ENCODE assay signal across 9 cellular contexts in the genomic region with DNA sequence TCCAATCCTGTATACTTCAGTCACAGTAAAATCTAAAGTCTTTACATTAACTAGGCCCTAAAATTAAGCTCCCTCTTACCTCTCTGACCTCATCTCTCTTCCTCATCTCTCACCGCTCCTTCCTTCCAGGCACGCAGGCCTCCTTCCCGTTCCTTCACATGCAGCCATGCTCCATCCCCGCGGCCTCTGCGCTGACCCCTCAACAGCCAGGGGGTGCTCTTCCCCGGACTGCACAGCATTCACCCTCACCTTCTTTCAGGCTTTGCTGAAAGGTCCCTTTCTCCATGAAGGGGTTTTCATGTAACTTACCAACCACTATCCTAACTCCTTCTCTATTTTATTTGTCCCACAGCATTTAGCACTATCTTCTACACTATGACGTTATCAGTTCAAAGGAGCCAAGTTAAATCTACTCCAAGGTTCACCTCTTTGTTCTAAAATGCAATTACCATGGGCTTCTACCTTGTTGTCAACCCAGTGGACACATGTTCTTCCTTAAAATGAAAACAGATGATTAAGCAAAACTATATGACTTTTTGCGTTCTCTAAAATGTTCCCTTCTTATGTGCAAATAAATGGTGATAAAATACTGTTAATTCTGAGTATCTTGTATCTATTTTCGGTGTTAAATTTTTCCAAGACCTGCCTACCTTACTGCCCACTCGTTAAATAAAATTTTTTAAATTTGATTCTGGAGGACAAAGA. TPM values are rescaled to one million over a fixed set of nuclear protein-coding genes. Genes with fewer than 3 reads are reported as not detected.
A peak's percentile ranks its signal among the peaks of the same experiment; 100 is the strongest.
DNase-seq lines count a peak whose midpoint lies in the region; ATAC-seq, FAIRE-seq and TF ChIP-seq lines count a peak whose summit lies in the region.
"Had no signal": no experiment of that assay in that cellular context is flagged by ENCODE, and none has a peak within 500 bp of the region (broad histone marks: within the 10 kb centered on the region; RNA-seq: fewer than 3 reads in every experiment).

No MANE protein-coding gene starts in this region.

- peak; percentile 47 for DNase-seq in GM10248 (ENCODE audit: extremely low spot score)
- DNase-seq in Peyer's patch = peak in 1 of 3 donors; percentile 57
- peak; percentile 29 for DNase-seq in fibroblast of pulmonary artery (ENCODE audit: low read depth)
- DNase-seq in pancreas = no peak
- DNase-seq in SHP77 (lab: John Stamatoyannopoulos, UW) = no peak
- DNase-seq in NCI-H1105 (lab: John Stamatoyannopoulos, UW) = no peak
- DNase-seq in NOMO-1 (lab: John Stamatoyannopoulos, UW; ENCODE audit: unreplicated experiment in 2 of 2) = no peak
- DNase-seq in GM19238 (ENCODE audit: insufficient read length, low spot score) = no peak
- DNase-seq: activated naive CD8-positive, alpha-beta T cell treated with anti-CD3 and anti-CD28 coated beads, Interleukin-2, amount 10 ng/mL, durations not matched to agents 7 days and 5 days had no signal

- no peak for TF ChIP-seq POLR2A in Peyer's patch (IDR thresholded peaks at IDR 0.05)

- H3K4me3 ChIP-seq in Peyer's patch (no peak overlapping the region), fibroblast of pulmonary artery (replicated peaks; ENCODE audit: low read depth, low read length) (no peak overlapping the region), pancreas (no peak overlapping the region)

- CTCF ChIA-PET in GM10248 (lab: Yijun Ruan, JAX) = interaction anchor here (1.0 to 2.1 kb wide), 3 partner anchors 15 to 211 kb away, joined by 3 to 10 read pairs (median 3); no protein-coding TSS in a partner anchor

- intact Hi-C loops in pancreas (cut with DNase I) = no loop called here

- H3K4me1 ChIP-seq in Peyer's patch (no peaks in the 10 kb centered on the region), pancreas (no peaks in the 10 kb centered on the region)

- FAIRE-seq in pancreas (lab: Jason Lieb, UNC) = no peak

- 58 to 74% methylated on average over 11 of the region's 11 CpGs for WGBS in pancreas, 2 donors

- H3K36me3 ChIP-seq in Peyer's patch (peaks cover 0 to 47% (median 0%) of the 10 kb centered on the region in 3 donors), pancreas (peaks cover 0 to 7% (median 0%) of the 10 kb centered on the region in 3 donors)

- no peak overlapping the region for H3K27ac ChIP-seq in Peyer's patch
- no peak overlapping the region for H3K27ac ChIP-seq in pancreas

- peak in 3 of 4 donors; percentile 32 to 65 (median 39) for ATAC-seq in pancreas

- H3K27me3 ChIP-seq in Peyer's patch (no peaks in the 10 kb centered on the region), pancreas (no peaks in the 10 kb centered on the region)

- TF ChIP-seq CTCF in GM10248 (IDR thresholded peaks at IDR 0.05; ENCODE audit: control extremely low read depth, extremely low read depth, low read depth, missing control alignments) = peak; percentile 59
- TF ChIP-seq CTCF in Peyer's patch (IDR thresholded peaks at IDR 0.05) = peak in 5 of 6 experiments; percentile 11 to 41 (median 23)
- peak; percentile 45 for TF ChIP-seq CTCF in fibroblast of pulmonary artery (IDR thresholded peaks at IDR 0.05; ENCODE audit: low read length, missing control alignments)
- TF ChIP-seq CTCF in pancreas (IDR thresholded peaks at IDR 0.05) = no peak

- POLR2A ChIA-PET in GM10248 (lab: Yijun Ruan, JAX) = no interaction called here

- no peaks in the 10 kb centered on the region for H3K9me3 ChIP-seq in Peyer's patch
- H3K9me3 ChIP-seq in pancreas = no peaks in the 10 kb centered on the region

RNA-seq across cellular contexts. Expression of a gene that starts 57.8 kb away (rescaled TPM):
- total RNA-seq in Peyer's patch (1,000 to 10,000 TPM in 3 of 4 donors, 10 to 100 TPM in 1; 42.9 to 6,445 (median 3,046) TPM), pancreas (1 to 10 TPM in 1 of 6 donors, under 1 TPM in 2, not detected in 3; 0.16 to 5.2 (median 0.22) TPM)
- 1 to 10 TPM; 1.0 to 3.5 TPM for polyA plus RNA-seq in pancreas

Comparison
In these comparisons a context has a peak if more than half of its experiments do, and no peak if none do; other contexts are left out.
1. DNase-seq: peak in GM10248 (single experiment) and fibroblast of pulmonary artery (single experiment); none in pancreas (0 of 6), SHP77 (0 of 2), NCI-H1105 (single experiment), NOMO-1 (0 of 2) and GM19238 (single experiment).
2. CTCF ChIP-seq: peak in GM10248 (single experiment), Peyer's patch (5 of 6) and fibroblast of pulmonary artery (single experiment); none in pancreas (0 of 4).
3. RNA of a gene that starts 57.8 kb away (total RNA-seq): 42.9 to 6,445 TPM in Peyer's patch; 0.16 to 5.2 TPM in pancreas; every median in the first group is over 4 times any median in the second.